In the genomic region with DNA sequence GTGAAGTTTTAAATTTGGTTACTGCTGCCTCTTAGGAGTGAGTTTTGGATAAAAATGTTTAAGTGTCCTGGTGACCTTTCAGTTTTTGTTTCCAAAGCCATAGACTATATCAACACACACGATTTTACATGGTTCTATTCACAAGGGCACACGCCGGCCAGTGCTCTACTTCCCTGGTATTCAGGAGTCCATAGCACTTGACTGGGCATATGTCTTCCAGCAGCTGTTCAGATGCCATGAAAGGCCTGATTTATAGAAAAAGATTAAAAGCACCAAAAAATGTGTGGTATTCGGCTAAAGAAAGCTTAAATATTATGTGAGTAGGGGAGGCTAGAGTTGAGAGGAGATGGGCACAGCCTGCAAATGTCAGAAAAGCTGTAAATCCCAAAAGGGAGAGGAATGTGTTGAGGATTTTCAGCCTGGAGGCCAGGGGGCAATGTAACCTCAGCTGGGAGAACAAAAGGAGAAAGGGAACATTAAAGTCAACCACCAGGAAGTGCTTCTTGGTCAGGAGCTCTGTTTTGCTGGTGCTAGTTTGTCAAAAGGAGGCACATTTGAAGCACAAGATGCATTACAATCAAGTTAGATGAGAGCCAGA, we compare ENCODE assay signal across 10 cellular contexts.
DNase-seq lines count a peak whose midpoint lies in the region; ATAC-seq, FAIRE-seq and TF ChIP-seq lines count a peak whose summit lies in the region.
"Had no signal": no experiment of that assay in that cellular context is flagged by ENCODE, and none has a peak within 500 bp of the region (broad histone marks: within the 10 kb centered on the region; RNA-seq: fewer than 3 reads in every experiment).

No MANE protein-coding gene starts in this region.

- intact Hi-C loops in body of pancreas (cut with DNase I), result no loop called here
- intact Hi-C loops in lower lobe of right lung (cut with DNase I), result no loop called here

- POLR2A ChIA-PET in activated CD4-positive, alpha-beta memory T cell treated with anti-CD3 and anti-CD28 coated beads, Interleukin-2, amount 10 ng/mL, durations not matched to agents 7 days and 5 days (lab: Charles Lee), result interaction anchor here (0.9 to 1.2 kb wide), 2 partner anchors 15 kb away, joined by 3 read pairs; no protein-coding TSS in a partner anchor

- WGBS in body of pancreas, 2 donors, result 79 to 86% methylated on average over 4 of the region's 4 CpGs

- ATAC-seq in body of pancreas (no peak), lower lobe of right lung (peak in 1 of 2 donors; percentile 39), GM19452 (IDR thresholded peaks at IDR 0.05; ENCODE audit: unreplicated experiment) (no peak), GM18505 (IDR thresholded peaks at IDR 0.05; ENCODE audit: unreplicated experiment) (no peak)

- H3K4me3 ChIP-seq in body of pancreas (no peak overlapping the region), lower lobe of right lung (no peak overlapping the region)

- H3K36me3 ChIP-seq in body of pancreas (replicated peaks in 1 of 2; ENCODE audit: insufficient read depth in 1 of 2, low read depth in 2 of 2) (no peaks in the 10 kb centered on the region), lower lobe of right lung (no peaks in the 10 kb centered on the region)

- H3K27me3 ChIP-seq in body of pancreas (no peaks in the 10 kb centered on the region), lower lobe of right lung (ENCODE audit: low read depth) (no peaks in the 10 kb centered on the region)

- DNase-seq in AG20443 (ENCODE audit: low spot score), result peak; percentile 34
- DNase-seq in HTR-8/SVneo (ENCODE audit: insufficient read length, low spot score), result peak; percentile 84
- DNase-seq in body of pancreas, result peak in 2 of 4 donors; percentile 15 to 28
- no peak for DNase-seq in lower lobe of right lung
- no peak for DNase-seq in anterior cingulate cortex (lab: John Stamatoyannopoulos, UW)
- DNase-seq in activated CD4-positive, alpha-beta memory T cell treated with anti-CD3 and anti-CD28 coated beads, Interleukin-2, amount 10 ng/mL, durations not matched to agents 7 days and 5 days, result no peak
- DNase-seq: activated effector memory CD4-positive, alpha-beta T cell treated with anti-CD3 and anti-CD28 coated beads, Interleukin-2, amount 50 U/mL, for 16 hours; Right ventricle myocardium superior had no signal

- no peaks in the 10 kb centered on the region for H3K27me3 Mint-ChIP-seq in activated CD4-positive, alpha-beta memory T cell treated with anti-CD3 and anti-CD28 coated beads, Interleukin-2, amount 10 ng/mL, durations not matched to agents 7 days and 5 days

- TF ChIP-seq CTCF in body of pancreas (IDR thresholded peaks at IDR 0.05) (peak in 5 of 7 experiments; percentile 11 to 54 (median 41)), lower lobe of right lung (IDR thresholded peaks at IDR 0.05) (peak; percentile 31)

- H3K4me1 Mint-ChIP-seq in activated CD4-positive, alpha-beta memory T cell treated with anti-CD3 and anti-CD28 coated beads, Interleukin-2, amount 10 ng/mL, durations not matched to agents 7 days and 5 days, result peaks cover 7% of the 10 kb centered on the region

- FAIRE-seq in HTR-8/SVneo (lab: Jason Lieb, UNC), result peak; percentile 95

- CTCF ChIA-PET in activated CD4-positive, alpha-beta memory T cell treated with anti-CD3 and anti-CD28 coated beads, Interleukin-2, amount 10 ng/mL, durations not matched to agents 7 days and 5 days (lab: Charles Lee), result no interaction called here

- H3K27ac ChIP-seq in body of pancreas (peak overlapping the region in 2 of 4 donors; percentile 22 to 72), lower lobe of right lung (no peak overlapping the region)

- H3K9me3 Mint-ChIP-seq in activated CD4-positive, alpha-beta memory T cell treated with anti-CD3 and anti-CD28 coated beads, Interleukin-2, amount 10 ng/mL, durations not matched to agents 7 days and 5 days, result peaks cover 9% of the 10 kb centered on the region

- peaks cover 51% of the 10 kb centered on the region for H3K4me1 ChIP-seq in body of pancreas
- H3K4me1 ChIP-seq in lower lobe of right lung, result peaks cover 8% of the 10 kb centered on the region

- no peak overlapping the region for H3K4me3 Mint-ChIP-seq in activated CD4-positive, alpha-beta memory T cell treated with anti-CD3 and anti-CD28 coated beads, Interleukin-2, amount 10 ng/mL, durations not matched to agents 7 days and 5 days

- H3K9me3 ChIP-seq in body of pancreas (no peaks in the 10 kb centered on the region), lower lobe of right lung (no peaks in the 10 kb centered on the region)

- peaks cover 15% of the 10 kb centered on the region for H3K36me3 Mint-ChIP-seq in activated CD4-positive, alpha-beta memory T cell treated with anti-CD3 and anti-CD28 coated beads, Interleukin-2, amount 10 ng/mL, durations not matched to agents 7 days and 5 days (ENCODE audit: low read depth)

- no peak for TF ChIP-seq POLR2A in body of pancreas (IDR thresholded peaks at IDR 0.05)
- no peak for TF ChIP-seq POLR2A in GM18505 (IDR thresholded peaks at IDR 0.05; ENCODE audit: borderline replicate concordance, extremely low read depth, insufficient read depth, insufficient read length)

- no peak overlapping the region for H3K27ac Mint-ChIP-seq in activated CD4-positive, alpha-beta memory T cell treated with anti-CD3 and anti-CD28 coated beads, Interleukin-2, amount 10 ng/mL, durations not matched to agents 7 days and 5 days

Comparison
In these comparisons a context has a peak if more than half of its experiments do, and no peak if none do; other contexts are left out.
1. DNase-seq: peak in AG20443 (single experiment) and HTR-8/SVneo (single experiment); none in lower lobe of right lung (single experiment), anterior cingulate cortex (0 of 58) and activated CD4-positive, alpha-beta memory T cell treated with anti-CD3 and anti-CD28 coated beads, Interleukin-2, amount 10 ng/mL, durations not matched to agents 7 days and 5 days (single experiment).